Comparison of ENCODE assay signal across 1 cellular context in genomic region chr5:969421-969839, GRCh38.
TF ChIP-seq lines count a peak whose summit lies in the region.

No MANE protein-coding gene starts in this region.

TF ChIP-seq in SK-N-SH treated with all-trans-retinoic acid at 6 μM for 48 hours, 23 proteins besides CTCF, POLR2A, EP300 and RAD21 (continued from another document):
- TF ChIP-seq TSHZ2 (CRISPR knock-in tag; IDR thresholded peaks at IDR 0.05) (no peak), ZFP3 (CRISPR knock-in tag; IDR thresholded peaks at IDR 0.05) (no peak)
